8 cellular contexts compared by ENCODE assay signal in the genomic region with DNA sequence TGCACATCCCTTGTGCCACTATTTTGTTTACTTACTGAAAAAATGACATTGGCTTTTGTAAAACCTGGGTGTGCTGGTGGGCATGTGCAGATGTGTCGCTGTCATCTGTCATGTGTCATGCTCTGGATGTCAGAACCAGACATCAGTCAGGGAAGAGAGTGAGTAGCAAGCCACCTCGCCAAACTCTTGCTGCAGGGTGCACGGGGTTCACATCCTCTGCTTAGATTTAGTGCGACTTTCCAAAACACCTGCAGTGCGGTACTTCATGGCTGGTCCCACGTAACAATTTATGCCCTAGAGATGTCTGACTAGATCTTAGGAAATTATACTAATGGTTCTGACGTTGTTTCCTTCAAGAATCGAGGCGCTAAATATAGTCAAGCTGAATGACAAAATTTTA.
DNase-seq lines count a peak whose midpoint lies in the region; ATAC-seq lines count a peak whose summit lies in the region.

No MANE protein-coding gene starts in this region.

- DNase-seq in NAMALWA (ENCODE audit: low spot score) (peak; percentile 61), right cardiac atrium (no peak), Kasumi-1 (lab: John Stamatoyannopoulos, UW) (no peak), COLO668 (lab: John Stamatoyannopoulos, UW; ENCODE audit: unreplicated experiment) (no peak), GOT3 (lab: John Stamatoyannopoulos, UW) (no peak), inferior parietal cortex (ENCODE audit: extremely low spot score) (no peak)
- peak; percentile 39 for DNase-seq in activated T-cell treated with anti-CD3 and anti-CD28 coated beads, Interleukin-2, amount 50 U/mL, for 4 hours
- DNase-seq in stimulated activated CD4-positive, alpha-beta T cell treated with anti-CD3 and anti-CD28 coated beads, TNF-alpha, amount 100 ng/mL, for 48 hours (ENCODE audit: low read depth in 3 of 3) = peak in 2 of 3 donors; percentile 39 to 49

- no peaks in the 10 kb centered on the region for H3K27me3 Mint-ChIP-seq in activated T-cell treated with anti-CD3 and anti-CD28 coated beads, Interleukin-2, amount 50 U/mL, for 4 hours (ENCODE audit: low read depth)

- intact Hi-C loops in right cardiac atrium (cut with DNase I) = loop anchor here in 1 of 4 donors (10.0 kb wide), 1 partner anchor 111 kb away; no protein-coding TSS in a partner anchor

- H3K4me1 Mint-ChIP-seq in activated T-cell treated with anti-CD3 and anti-CD28 coated beads, Interleukin-2, amount 50 U/mL, for 4 hours (ENCODE audit: low read depth) = peaks cover 61% of the 10 kb centered on the region

- peak overlapping the region; percentile 55 for H3K27ac ChIP-seq in right cardiac atrium (ENCODE audit: low read length)

- 52% methylated on average over 9 of the region's 9 CpGs for WGBS in right cardiac atrium

- peak overlapping the region; percentile 11 for H3K4me3 Mint-ChIP-seq in activated T-cell treated with anti-CD3 and anti-CD28 coated beads, Interleukin-2, amount 50 U/mL, for 4 hours

- no peak overlapping the region for H3K4me3 ChIP-seq in right cardiac atrium (ENCODE audit: low read length)

- peaks cover 4% of the 10 kb centered on the region for H3K9me3 Mint-ChIP-seq in activated T-cell treated with anti-CD3 and anti-CD28 coated beads, Interleukin-2, amount 50 U/mL, for 4 hours

- no peaks in the 10 kb centered on the region for H3K9me3 ChIP-seq in right cardiac atrium (ENCODE audit: control insufficient read depth, low read length)

- H3K27me3 ChIP-seq in right cardiac atrium (ENCODE audit: control insufficient read depth, insufficient read depth) = no peaks in the 10 kb centered on the region

- peak; percentile 57 to 73 for ATAC-seq in activated T-cell treated with anti-CD3 and anti-CD28 coated beads, Interleukin-2, amount 50 U/mL, for 4 hours
- ATAC-seq in right cardiac atrium = peak in 1 of 2 donors; percentile 38

- peaks cover 8% of the 10 kb centered on the region for H3K36me3 Mint-ChIP-seq in activated T-cell treated with anti-CD3 and anti-CD28 coated beads, Interleukin-2, amount 50 U/mL, for 4 hours (ENCODE audit: insufficient read depth)

- peaks cover 11% of the 10 kb centered on the region for H3K4me1 ChIP-seq in right cardiac atrium (ENCODE audit: control insufficient read depth, insufficient read depth, low read length)

Comparison
In these comparisons a context has a peak if more than half of its experiments do, and no peak if none do; other contexts are left out.
1. DNase-seq: peak in NAMALWA (single experiment), activated T-cell treated with anti-CD3 and anti-CD28 coated beads, Interleukin-2, amount 50 U/mL, for 4 hours (single experiment) and stimulated activated CD4-positive, alpha-beta T cell treated with anti-CD3 and anti-CD28 coated beads, TNF-alpha, amount 100 ng/mL, for 48 hours (2 of 3); none in right cardiac atrium (0 of 3), Kasumi-1 (0 of 2), COLO668 (single experiment), GOT3 (single experiment) and inferior parietal cortex (single experiment).